In genomic region chr11:86671386-86672006, GRCh38 we compare ENCODE assay signal across 8 cellular contexts. TPM values are rescaled to one million over a fixed set of nuclear protein-coding genes. Genes with fewer than 3 reads are reported as not detected.
DNase-seq lines count a peak whose midpoint lies in the region; ATAC-seq, FAIRE-seq and TF ChIP-seq lines count a peak whose summit lies in the region.

No MANE protein-coding gene starts in this region.

- H3K4me3 ChIP-seq in mammary epithelial cell (replicated peaks in 1 of 3; ENCODE audit: insufficient read depth in 1 of 3, low read depth in 2 of 3, low read length in 3 of 3) (peak overlapping the region; percentile 28 to 56 (median 52)), small intestine (ENCODE audit: low read depth in 1 of 2, low read length in 2 of 2) (peak overlapping the region; percentile 59 to 66), Karpas-422 (ENCODE audit: low read length) (no peak overlapping the region)

- no peaks in the 10 kb centered on the region for H4K20me1 ChIP-seq in mammary epithelial cell (ENCODE audit: insufficient read depth, low read length)
- no peaks in the 10 kb centered on the region for H4K20me1 ChIP-seq in Karpas-422 (ENCODE audit: insufficient read depth, low read depth, low read length)

- H2AFZ ChIP-seq in mammary epithelial cell (ENCODE audit: low read depth, low read length) (peak overlapping the region; percentile 93), Karpas-422 (ENCODE audit: low read length) (no peak overlapping the region)

- no peaks in the 10 kb centered on the region for H3K9me3 ChIP-seq in mammary epithelial cell (replicated peaks; ENCODE audit: insufficient read depth, low read length)
- no peaks in the 10 kb centered on the region for H3K9me3 ChIP-seq in small intestine (ENCODE audit: control insufficient read depth, low read depth)
- H3K9me3 ChIP-seq in Karpas-422 (ENCODE audit: low read length) = no peaks in the 10 kb centered on the region

- H3K4me2 ChIP-seq in mammary epithelial cell (ENCODE audit: insufficient read depth, low read depth, low read length) (peak overlapping the region; percentile 97), Karpas-422 (ENCODE audit: low read depth, low read length, poor library complexity, severe bottlenecking) (no peak overlapping the region)

- CTCF ChIA-PET in mammary epithelial cell (lab: Charles Lee; ENCODE audit: low non-redundant PET) = no interaction called here

- in situ Hi-C loops in mammary epithelial cell (cut with MboI; ENCODE audit: low sequenced_read_pairs in 2 of 2) = no loop called here

- dilution Hi-C loops in mammary epithelial cell (cut with HindIII; ENCODE audit: low sequenced_read_pairs) = no loop called here

- no TSS peak for BruUV-seq in mammary epithelial cell (replicated peaks; lab: Mats Ljungman, UMichigan)

- 2% methylated on average over 10 of the region's 36 CpGs for WGBS in mammary epithelial cell (ENCODE audit: low coverage, missing lambda C conversion rate)
- 2 to 4% (median 2%) methylated on average over 31 to 36 of the region's 36 CpGs for WGBS in small intestine, 3 donors

- H3K9me2 ChIP-seq in Karpas-422 (replicated peaks; ENCODE audit: insufficient read depth, low read length) = no peaks in the 10 kb centered on the region

- peak overlapping the region; percentile 14 for H3K27ac ChIP-seq in mammary epithelial cell (ENCODE audit: insufficient read depth, low read depth, low read length)
- H3K27ac ChIP-seq in small intestine (ENCODE audit: low read depth in 1 of 2, low read length in 1 of 2) = peak overlapping the region in 1 of 2 donors; percentile 90
- H3K27ac ChIP-seq in Karpas-422 (ENCODE audit: low read length) = no peak overlapping the region

- DNase-seq in AG08395 (ENCODE audit: low spot score) (peak; percentile 36), NCI-H226 (peak; percentile 53), mammary epithelial cell (no peak), islet precursor cell (peak; percentile 63), small intestine (peak; percentile 45), Karpas-422 (no peak)

- ATAC-seq in GM18511 (IDR thresholded peaks at IDR 0.05; ENCODE audit: unreplicated experiment) (peak; percentile 34), HG03139 (IDR thresholded peaks at IDR 0.05; ENCODE audit: unreplicated experiment) (no peak)

- H3K4me1 ChIP-seq in mammary epithelial cell (ENCODE audit: insufficient read depth, low read length) (peaks cover 32% of the 10 kb centered on the region), small intestine (ENCODE audit: control insufficient read depth in 2 of 2, insufficient read depth in 1 of 2, low read depth in 1 of 2, low read length in 1 of 2) (peaks cover 2 to 5% of the 10 kb centered on the region in 2 donors), Karpas-422 (ENCODE audit: low read length) (peaks cover 12% of the 10 kb centered on the region)

- no peak for FAIRE-seq in small intestine (lab: Jason Lieb, UNC)

- H3K27me3 ChIP-seq in mammary epithelial cell (ENCODE audit: insufficient read depth, low read length) = no peaks in the 10 kb centered on the region
- H3K27me3 ChIP-seq in small intestine (ENCODE audit: control insufficient read depth in 2 of 2, insufficient read depth in 2 of 2, low read length in 2 of 2) = no peaks in the 10 kb centered on the region
- H3K27me3 ChIP-seq in Karpas-422 (ENCODE audit: low read length) = no peaks in the 10 kb centered on the region

- intact Hi-C loops in mammary epithelial cell (cut with micrococcal nuclease) = loop anchor here (5.0 kb wide), 1 partner anchor 146 kb away; no protein-coding TSS in a partner anchor

- H3K9ac ChIP-seq in mammary epithelial cell (ENCODE audit: insufficient read depth, low read length) (peak overlapping the region; percentile 22), Karpas-422 (ENCODE audit: low read length) (no peak overlapping the region)

- TF ChIP-seq CTCF in mammary epithelial cell (conservative IDR thresholded peaks at IDR 0.05 in 1 of 2, IDR thresholded peaks at IDR 0.05 in 1 of 2; ENCODE audit: extremely low read depth in 1 of 2, insufficient read depth in 1 of 2, low read depth in 1 of 2, low read length in 2 of 2) = no peak

- H3K79me2 ChIP-seq in mammary epithelial cell (ENCODE audit: insufficient read depth, low read length) (no peaks in the 10 kb centered on the region), Karpas-422 (ENCODE audit: low read length) (no peaks in the 10 kb centered on the region)

- no peaks in the 10 kb centered on the region for H3K36me3 ChIP-seq in mammary epithelial cell (ENCODE audit: insufficient read depth, low read length)
- no peaks in the 10 kb centered on the region for H3K36me3 ChIP-seq in small intestine (ENCODE audit: control insufficient read depth in 2 of 2, insufficient read depth in 2 of 2, low read length in 2 of 2)
- no peaks in the 10 kb centered on the region for H3K36me3 ChIP-seq in Karpas-422 (ENCODE audit: insufficient read depth, low read length)

RNA-seq across cellular contexts. Expression of gene ME3, which starts 0.9 kb away (rescaled TPM):
- total RNA-seq in mammary epithelial cell = 10 to 100 TPM in 1 of 2 donors, not detected in 1; 11.2 TPM
- polyA plus RNA-seq in mammary epithelial cell (1.4 TPM), small intestine (1 to 10 TPM; 5.1 to 8.3 (median 6.2) TPM)
- not detected for polyA minus RNA-seq in mammary epithelial cell
- 1.3 TPM in 1 of 2 replicates, not detected in the other for total RNA-seq in Karpas-422 (2014; rRNA removed; shearing (Covaris generic); ENCODE audit: low replicate concordance)

Comparison
In these comparisons a context has a peak if more than half of its experiments do, and no peak if none do; other contexts are left out.
1. DNase-seq: peak in AG08395 (single experiment), NCI-H226 (single experiment), islet precursor cell (single experiment) and small intestine (single experiment); none in mammary epithelial cell (single experiment) and Karpas-422 (single experiment).